18 cellular contexts compared by ENCODE assay signal in the genomic region with DNA sequence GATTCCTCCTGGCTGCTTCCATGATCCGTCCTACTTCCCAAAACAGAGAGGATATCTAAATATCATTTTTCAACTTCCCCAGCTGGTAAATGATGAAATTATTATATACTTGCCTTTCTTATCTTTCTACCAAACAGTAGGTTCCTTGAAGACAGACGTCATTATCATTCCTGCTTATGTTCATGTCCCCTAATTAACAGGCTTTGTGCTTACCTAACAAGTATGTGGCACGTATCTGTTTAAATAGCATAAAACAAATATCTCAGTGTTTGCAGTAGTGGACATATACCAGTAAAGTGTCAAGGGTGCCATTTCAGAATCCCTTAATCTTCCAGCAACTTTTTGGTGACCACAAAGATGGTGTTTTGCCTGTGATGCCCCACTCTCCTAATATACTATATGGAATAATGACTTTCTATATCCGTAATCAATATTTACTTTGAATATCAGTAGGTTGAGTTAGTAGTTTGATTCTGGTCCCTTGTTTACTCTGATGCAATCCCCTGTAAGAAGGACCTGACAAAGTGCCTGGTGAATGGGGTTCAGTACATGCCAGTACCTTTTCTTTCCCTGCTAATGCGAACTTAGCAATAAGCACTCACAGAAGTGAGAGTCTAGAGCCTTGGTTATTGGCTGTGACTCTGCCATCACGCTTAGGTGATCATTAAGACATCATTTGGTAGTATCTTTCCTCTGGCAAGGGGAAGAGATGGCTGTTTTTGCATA.
A peak's percentile ranks its signal among the peaks of the same experiment; 100 is the strongest.
DNase-seq lines count a peak whose midpoint lies in the region; ATAC-seq, FAIRE-seq and TF ChIP-seq lines count a peak whose summit lies in the region.
"Had no signal": no experiment of that assay in that cellular context is flagged by ENCODE, and none has a peak within 500 bp of the region (broad histone marks: within the 10 kb centered on the region; RNA-seq: fewer than 3 reads in every experiment).

No MANE protein-coding gene starts in this region.

- ATAC-seq in heart right ventricle (no peak), left ventricle myocardium superior (no peak), gastroesophageal sphincter (no peak), pancreas (no peak), GM18861 (IDR thresholded peaks at IDR 0.05; ENCODE audit: unreplicated experiment) (no peak), GM21723 (IDR thresholded peaks at IDR 0.05; ENCODE audit: unreplicated experiment) (no peak)
- ATAC-seq: activated CD4-positive, alpha-beta T cell treated with anti-CD3 and anti-CD28 coated beads for 36 hours had no signal

- H3K27ac ChIP-seq in heart right ventricle = peak overlapping the region in 9 of 10 donors; percentile 35 to 80 (median 71)
- H3K27ac ChIP-seq in gastroesophageal sphincter = peak overlapping the region; percentile 59 to 91 (median 83)
- peak overlapping the region; percentile 53 to 80 (median 69) for H3K27ac ChIP-seq in pancreas
- peak overlapping the region; percentile 79 for H3K27ac ChIP-seq in urinary bladder (ENCODE audit: low read depth)

- no peaks in the 10 kb centered on the region for H3K36me3 ChIP-seq in heart right ventricle
- H3K36me3 ChIP-seq in gastroesophageal sphincter = no peaks in the 10 kb centered on the region
- no peaks in the 10 kb centered on the region for H3K36me3 ChIP-seq in pancreas
- H3K36me3 ChIP-seq in urinary bladder (ENCODE audit: insufficient read depth) = no peaks in the 10 kb centered on the region
- H3K36me3 ChIP-seq: colonic mucosa, HAP-1, left lung, upper lobe of left lung had no signal

- no peak for TF ChIP-seq POLR2A in gastroesophageal sphincter (IDR thresholded peaks at IDR 0.05)

- intact Hi-C loops in heart right ventricle (cut with DNase I) = no loop called here
- intact Hi-C loops in left ventricle myocardium superior (cut with micrococcal nuclease) = no loop called here
- intact Hi-C loops in pancreas (cut with DNase I) = no loop called here

- DNase-seq in heart right ventricle (no peak), left ventricle myocardium superior (no peak), pancreas (no peak), NCI-H128 (lab: John Stamatoyannopoulos, UW; ENCODE audit: unreplicated experiment) (no peak)
- DNase-seq: activated CD4-positive, alpha-beta T cell treated with anti-CD3 and anti-CD28 coated beads for 36 hours; colonic mucosa; DND-41; left lung; NCI-H1105 treated with DMSO at 0.1 percent for 48 hours; NCI-H526; stimulated activated naive CD4-positive, alpha-beta T cell; upper lobe of left lung had no signal

- H3K4me1 ChIP-seq in heart right ventricle = peaks cover 0 to 44% (median 17%) of the 10 kb centered on the region in 9 donors
- H3K4me1 ChIP-seq in gastroesophageal sphincter = peaks cover 0 to 54% (median 21%) of the 10 kb centered on the region in 3 donors
- peaks cover 7 to 13% (median 9%) of the 10 kb centered on the region in 3 donors for H3K4me1 ChIP-seq in pancreas
- no peaks in the 10 kb centered on the region for H3K4me1 ChIP-seq in urinary bladder (ENCODE audit: insufficient read depth)
- H3K4me1 ChIP-seq: colonic mucosa, HAP-1 had no signal

- peak in 1 of 9 donors; percentile 3 for TF ChIP-seq CTCF in heart right ventricle (IDR thresholded peaks at IDR 0.05)
- TF ChIP-seq CTCF in gastroesophageal sphincter (IDR thresholded peaks at IDR 0.05) = no peak
- TF ChIP-seq CTCF in pancreas (IDR thresholded peaks at IDR 0.05) = no peak

- FAIRE-seq in pancreas (lab: Jason Lieb, UNC) = no peak

- H3K27me3 ChIP-seq in heart right ventricle = no peaks in the 10 kb centered on the region
- no peaks in the 10 kb centered on the region for H3K27me3 ChIP-seq in gastroesophageal sphincter
- H3K27me3 ChIP-seq in pancreas = no peaks in the 10 kb centered on the region
- H3K27me3 ChIP-seq: colonic mucosa, left lung, upper lobe of left lung had no signal

- WGBS in heart right ventricle, 2 donors = 75 to 80% methylated on average over 6 of the region's 6 CpGs
- WGBS in gastroesophageal sphincter (ENCODE audit: low coverage in 1 of 2), 2 donors = 42 to 51% methylated on average over 5 to 6 of the region's 6 CpGs
- 39 to 41% methylated on average over 6 of the region's 6 CpGs for WGBS in pancreas, 2 donors
- 54% methylated on average over 6 of the region's 6 CpGs for WGBS in urinary bladder

- no peak for TF ChIP-seq EP300 in gastroesophageal sphincter (IDR thresholded peaks at IDR 0.05)

- H3K9me3 ChIP-seq in heart right ventricle = peaks cover 0 to 11% (median 8%) of the 10 kb centered on the region in 11 donors
- H3K9me3 ChIP-seq in gastroesophageal sphincter = peaks cover 0 to 7% (median 1%) of the 10 kb centered on the region in 3 donors
- H3K9me3 ChIP-seq in pancreas = no peaks in the 10 kb centered on the region
- H3K9me3 ChIP-seq: colonic mucosa, HAP-1, left lung had no signal

- H3K4me3 ChIP-seq in heart right ventricle (peak overlapping the region in 1 of 10 donors; percentile 11), gastroesophageal sphincter (no peak overlapping the region), pancreas (no peak overlapping the region), urinary bladder (ENCODE audit: low read depth, low read length) (no peak overlapping the region)
- H3K4me3 ChIP-seq: colonic mucosa, HAP-1, left lung, skin epidermis, upper lobe of left lung had no signal
